Comparison of ENCODE assay signal across 1 cellular context in genomic region chr12:16346931-16347330, GRCh38.
TF ChIP-seq lines count a peak whose summit lies in the region.

No MANE protein-coding gene starts in this region.

TF ChIP-seq in GM23338, 12 proteins besides CTCF, POLR2A, EP300 and RAD21 (continued from another document):
- TF ChIP-seq REST (IDR thresholded peaks at IDR 0.05; ENCODE audit: unreplicated experiment) (no peak), ETS1 (IDR thresholded peaks at IDR 0.05) (no peak), ZNF331 (CRISPR knock-in tag; IDR thresholded peaks at IDR 0.05; ENCODE audit: low read depth) (no peak)
